8 cellular contexts compared by ENCODE assay signal in the genomic region with DNA sequence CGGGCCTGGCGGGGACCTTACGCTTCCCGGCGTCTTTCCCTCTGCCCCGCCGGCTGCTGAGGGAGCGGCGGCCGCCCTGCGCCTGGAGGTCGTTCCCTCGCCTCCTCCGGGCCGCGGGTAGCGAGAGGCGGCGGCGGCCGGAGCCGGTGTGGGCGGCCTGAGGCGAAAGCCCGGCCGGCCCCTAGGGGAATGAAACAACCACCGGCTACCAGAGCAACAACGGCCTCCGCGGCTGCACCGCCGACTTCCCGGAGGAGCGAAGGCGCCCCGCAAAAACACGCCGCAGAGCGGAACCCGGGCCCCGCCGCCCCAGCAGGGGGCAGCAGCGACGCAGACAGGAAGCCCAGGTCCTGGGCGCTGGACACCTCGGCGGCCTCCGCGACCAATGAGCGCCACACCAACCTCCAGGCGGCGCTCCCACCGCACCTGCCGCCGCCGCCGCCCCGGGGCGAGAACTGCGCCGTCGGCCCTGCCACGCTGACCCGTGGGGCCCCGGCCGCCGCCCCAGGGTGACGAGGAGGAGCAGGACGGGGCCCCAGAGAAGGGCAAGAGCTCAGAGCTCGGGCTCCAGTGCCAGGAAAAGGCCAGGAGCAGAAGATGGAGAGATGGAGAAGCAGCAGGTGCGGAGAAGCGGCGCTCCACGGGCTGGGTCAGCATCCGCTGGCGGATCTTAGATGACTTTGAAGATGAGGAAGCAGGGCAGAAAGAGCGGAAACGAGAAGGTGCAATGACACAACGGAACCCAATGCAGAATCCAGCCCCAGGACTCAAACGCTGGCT. TPM values are rescaled to one million over a fixed set of nuclear protein-coding genes. Genes with fewer than 3 reads are reported as not detected.
DNase-seq lines count a peak whose midpoint lies in the region; ATAC-seq and TF ChIP-seq lines count a peak whose summit lies in the region.

No MANE protein-coding gene starts in this region.

- peak; percentile 64 for TF ChIP-seq POLR2A in GM19193 (IDR thresholded peaks at IDR 0.05; ENCODE audit: extremely low read depth, insufficient read depth, insufficient read length)

- peak overlapping the region; percentile 72 for H3K4me3 ChIP-seq in BLaER1
- peak overlapping the region; percentile 77 for H3K4me3 ChIP-seq in endocrine pancreas (ENCODE audit: control insufficient read depth, insufficient read depth, low read length)
- peak overlapping the region; percentile 55 for H3K4me3 ChIP-seq in mesodermal cell (ENCODE audit: extremely low read depth, insufficient read depth, low read length, poor library complexity, severe bottlenecking)

- peak; percentile 97 for ATAC-seq in HG03354 (IDR thresholded peaks at IDR 0.05; ENCODE audit: poor library complexity, severe bottlenecking, unreplicated experiment)

- H4K20me1 ChIP-seq in BLaER1 = no peaks in the 10 kb centered on the region

- H3K27ac ChIP-seq in BLaER1 (peak overlapping the region; percentile 59; the same call in 1 of the 2 replicates), mesodermal cell (ENCODE audit: low read depth, low read length, severe bottlenecking) (peak overlapping the region; percentile 71)

- H3K36me3 ChIP-seq in BLaER1 (no peaks in the 10 kb centered on the region), endocrine pancreas (ENCODE audit: control insufficient read depth, insufficient read depth, low read length) (no peaks in the 10 kb centered on the region), mesodermal cell (ENCODE audit: control insufficient read depth, insufficient read depth, low read length) (no peaks in the 10 kb centered on the region)

- WGBS in mesodermal cell (ENCODE audit: insufficient coverage in 2 of 2), 2 experiments = 9 to 16% methylated on average over 43 to 65 of the region's 80 CpGs

- H3K9me3 ChIP-seq in BLaER1 (no peaks in the 10 kb centered on the region), endocrine pancreas (ENCODE audit: control insufficient read depth, low read length) (no peaks in the 10 kb centered on the region), mesodermal cell (ENCODE audit: control insufficient read depth, low read length) (no peaks in the 10 kb centered on the region)

- peak overlapping the region; percentile 76 for H3K9ac ChIP-seq in BLaER1
- H3K9ac ChIP-seq in endocrine pancreas (ENCODE audit: control insufficient read depth, insufficient read depth, low read length) = peak overlapping the region; percentile 91

- peak overlapping the region; percentile 84 for H3K4me2 ChIP-seq in BLaER1

- H3K27me3 ChIP-seq in BLaER1 = peaks cover 29% of the 10 kb centered on the region
- H3K27me3 ChIP-seq in endocrine pancreas (ENCODE audit: control insufficient read depth, insufficient read depth, low read length) = no peaks in the 10 kb centered on the region

- H3K4me1 ChIP-seq in BLaER1 (peaks cover 15% of the 10 kb centered on the region), endocrine pancreas (ENCODE audit: control insufficient read depth, insufficient read depth, low read length) (no peaks in the 10 kb centered on the region), mesodermal cell (ENCODE audit: control insufficient read depth, insufficient read depth, low read length, poor library complexity, severe bottlenecking) (peaks cover 7% of the 10 kb centered on the region)

- peak; percentile 86 for DNase-seq in NCI-H82 (lab: John Stamatoyannopoulos, UW)
- peak; percentile 90 for DNase-seq in activated CD8-positive, alpha-beta memory T cell treated with anti-CD3 and anti-CD28 coated beads for 24 hours
- DNase-seq in stimulated activated CD8-positive, alpha-beta memory T cell treated with anti-CD3 and anti-CD28 coated beads, Interleukin-15, amount 100 ng/mL, for 4 hours (ENCODE audit: low read depth in 2 of 2) = peak; percentile 20 to 55

RNA-seq across cellular contexts. Expression of gene ACSM6, which starts 10.4 kb away (rescaled TPM):
- polyA plus RNA-seq in mesodermal cell (2013, experiment 1 of 2) = not detected
- not detected for polyA plus RNA-seq in mesodermal cell (2013, experiment 2 of 2)

Comparison
In these comparisons a context has a peak if more than half of its experiments do, and no peak if none do; other contexts are left out.
1. Peak in every context shown above with its lines: DNase-seq, ATAC-seq, H3K4me3 ChIP-seq and H3K27ac ChIP-seq.
2. DNase-seq: peak in every context shown above with its lines; median percentile 90 in activated CD8-positive, alpha-beta memory T cell treated with anti-CD3 and anti-CD28 coated beads for 24 hours; 86 in NCI-H82; 38 in stimulated activated CD8-positive, alpha-beta memory T cell treated with anti-CD3 and anti-CD28 coated beads, Interleukin-15, amount 100 ng/mL, for 4 hours.